Comparison of ENCODE assay signal across 1 cellular context in the genomic region with DNA sequence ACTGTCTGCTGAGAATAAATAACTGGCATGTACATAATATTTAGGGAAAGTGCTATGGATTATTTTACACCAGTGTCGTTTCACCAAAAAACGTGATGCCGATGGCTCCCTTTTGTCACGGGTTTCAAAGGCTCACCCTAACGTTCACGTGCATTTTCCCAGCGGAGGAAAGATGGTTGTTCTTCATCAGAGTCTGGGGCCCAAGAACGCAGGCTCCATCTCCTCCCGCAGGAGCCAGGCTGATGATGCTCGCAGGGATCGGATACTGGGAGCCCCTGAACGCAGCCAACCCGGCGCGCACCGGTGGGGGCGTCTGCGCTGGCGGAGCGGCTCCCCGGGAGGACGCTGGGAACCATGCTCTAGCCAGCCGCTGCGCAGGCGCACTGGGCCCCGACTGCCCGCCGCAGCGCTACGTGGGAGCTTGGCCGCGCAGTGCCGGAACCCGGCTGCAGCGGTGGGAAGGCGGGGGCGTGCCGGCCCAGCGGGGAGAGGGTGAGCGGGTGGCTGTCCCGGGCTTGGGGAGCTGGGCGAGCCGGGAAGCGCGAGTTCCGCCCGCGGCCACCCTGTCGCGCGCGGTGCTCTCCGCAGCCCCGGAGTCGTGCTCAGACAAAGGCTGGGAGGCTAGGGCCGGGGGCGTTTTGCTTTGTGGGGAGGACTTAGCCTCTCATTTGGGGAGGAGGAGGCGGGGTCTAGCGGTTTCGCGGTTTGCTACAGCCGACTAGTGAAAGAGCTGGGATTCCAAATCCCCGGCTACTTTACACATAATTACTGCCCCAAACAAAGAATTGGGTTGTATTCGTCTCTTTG.
A peak's percentile ranks its signal among the peaks of the same experiment; 100 is the strongest.
TF ChIP-seq lines count a peak whose summit lies in the region.

ZFP69B (plus strand) TSS at position 793 of the 807 bp plus-strand sequence. CDS start 486 bp downstream, outside the sequence.

TF ChIP-seq in HepG2, 621 proteins besides CTCF, POLR2A, EP300 and RAD21 (continued from another document and continues in another):
- TF ChIP-seq SAFB2 (CRISPR knock-in tag; IDR thresholded peaks at IDR 0.05; ENCODE audit: borderline replicate concordance, low read depth): peak; percentile 77; the same call in 1 of the 2 replicates
- peak; percentile 25; the same call in 1 of the 2 replicates for TF ChIP-seq PHF21A (CRISPR knock-in tag; IDR thresholded peaks at IDR 0.05)
- TF ChIP-seq ZNF383 (CRISPR knock-in tag; IDR thresholded peaks at IDR 0.05; ENCODE audit: borderline replicate concordance): no peak
- peak; percentile 8 for TF ChIP-seq ZNF18 (CRISPR knock-in tag; IDR thresholded peaks at IDR 0.05; ENCODE audit: insufficient replicate concordance)
- TF ChIP-seq BATF2 (CRISPR knock-in tag; IDR thresholded peaks at IDR 0.05): 0 out of 2 replicates have a peak, but pooled peaks have one; percentile 11
- no peak for TF ChIP-seq DR1 (CRISPR knock-in tag; IDR thresholded peaks at IDR 0.05)
- peak; percentile 38; the same call in 1 of the 2 replicates for TF ChIP-seq ZNF710 (CRISPR knock-in tag; IDR thresholded peaks at IDR 0.05; ENCODE audit: borderline replicate concordance)
- TF ChIP-seq KDM4B (CRISPR knock-in tag; IDR thresholded peaks at IDR 0.05): no peak
- peak; percentile 67 for TF ChIP-seq ELF3 (CRISPR knock-in tag; IDR thresholded peaks at IDR 0.05)
- TF ChIP-seq TMF1 (CRISPR knock-in tag; IDR thresholded peaks at IDR 0.05; ENCODE audit: low read depth): 0 out of 2 replicates have a peak, but pooled peaks have one; percentile 50
- no peak for TF ChIP-seq IRX3 (CRISPR knock-in tag; IDR thresholded peaks at IDR 0.05; ENCODE audit: borderline replicate concordance, low read depth)
- TF ChIP-seq MBNL3 (CRISPR knock-in tag; conservative IDR thresholded peaks at IDR 0.05): no peak
- TF ChIP-seq, protein P1, sequence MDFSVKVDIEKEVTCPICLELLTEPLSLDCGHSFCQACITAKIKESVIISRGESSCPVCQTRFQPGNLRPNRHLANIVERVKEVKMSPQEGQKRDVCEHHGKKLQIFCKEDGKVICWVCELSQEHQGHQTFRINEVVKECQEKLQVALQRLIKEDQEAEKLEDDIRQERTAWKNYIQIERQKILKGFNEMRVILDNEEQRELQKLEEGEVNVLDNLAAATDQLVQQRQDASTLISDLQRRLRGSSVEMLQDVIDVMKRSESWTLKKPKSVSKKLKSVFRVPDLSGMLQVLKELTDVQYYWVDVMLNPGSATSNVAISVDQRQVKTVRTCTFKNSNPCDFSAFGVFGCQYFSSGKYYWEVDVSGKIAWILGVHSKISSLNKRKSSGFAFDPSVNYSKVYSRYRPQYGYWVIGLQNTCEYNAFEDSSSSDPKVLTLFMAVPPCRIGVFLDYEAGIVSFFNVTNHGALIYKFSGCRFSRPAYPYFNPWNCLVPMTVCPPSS (IDR thresholded peaks at IDR 0.05): no peak
- TF ChIP-seq FOXC1 (CRISPR knock-in tag; IDR thresholded peaks at IDR 0.05; ENCODE audit: borderline replicate concordance): no peak; the same call in 1 of the 2 replicates
- TF ChIP-seq, protein P2, sequence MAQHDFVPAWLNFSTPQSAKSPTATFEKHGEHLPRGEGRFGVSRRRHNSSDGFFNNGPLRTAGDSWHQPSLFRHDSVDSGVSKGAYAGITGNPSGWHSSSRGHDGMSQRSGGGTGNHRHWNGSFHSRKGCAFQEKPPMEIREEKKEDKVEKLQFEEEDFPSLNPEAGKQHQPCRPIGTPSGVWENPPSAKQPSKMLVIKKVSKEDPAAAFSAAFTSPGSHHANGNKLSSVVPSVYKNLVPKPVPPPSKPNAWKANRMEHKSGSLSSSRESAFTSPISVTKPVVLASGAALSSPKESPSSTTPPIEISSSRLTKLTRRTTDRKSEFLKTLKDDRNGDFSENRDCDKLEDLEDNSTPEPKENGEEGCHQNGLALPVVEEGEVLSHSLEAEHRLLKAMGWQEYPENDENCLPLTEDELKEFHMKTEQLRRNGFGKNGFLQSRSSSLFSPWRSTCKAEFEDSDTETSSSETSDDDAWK (CRISPR knock-in tag; IDR thresholded peaks at IDR 0.05): no peak
- no peak; the same call in 1 of the 2 replicates for TF ChIP-seq ZBTB7A (CRISPR knock-in tag; IDR thresholded peaks at IDR 0.05)
- TF ChIP-seq GTF2F1 (IDR thresholded peaks at IDR 0.05; ENCODE audit: low read length): 0 out of 2 replicates have a peak, but pooled peaks have one; percentile 49
- TF ChIP-seq, protein P3, sequence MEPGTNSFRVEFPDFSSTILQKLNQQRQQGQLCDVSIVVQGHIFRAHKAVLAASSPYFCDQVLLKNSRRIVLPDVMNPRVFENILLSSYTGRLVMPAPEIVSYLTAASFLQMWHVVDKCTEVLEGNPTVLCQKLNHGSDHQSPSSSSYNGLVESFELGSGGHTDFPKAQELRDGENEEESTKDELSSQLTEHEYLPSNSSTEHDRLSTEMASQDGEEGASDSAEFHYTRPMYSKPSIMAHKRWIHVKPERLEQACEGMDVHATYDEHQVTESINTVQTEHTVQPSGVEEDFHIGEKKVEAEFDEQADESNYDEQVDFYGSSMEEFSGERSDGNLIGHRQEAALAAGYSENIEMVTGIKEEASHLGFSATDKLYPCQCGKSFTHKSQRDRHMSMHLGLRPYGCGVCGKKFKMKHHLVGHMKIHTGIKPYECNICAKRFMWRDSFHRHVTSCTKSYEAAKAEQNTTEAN (CRISPR knock-in tag; conservative IDR thresholded peaks at IDR 0.05): no peak
- TF ChIP-seq SNAI1 (CRISPR knock-in tag; IDR thresholded peaks at IDR 0.05; ENCODE audit: borderline replicate concordance): peak; percentile 37; the same call in 1 of the 2 replicates
- no peak for TF ChIP-seq PCBP2 (optimal IDR thresholded peaks at IDR 0.05; ENCODE audit: low read depth, low read length, poor library complexity, severe bottlenecking)
- TF ChIP-seq, protein P4, sequence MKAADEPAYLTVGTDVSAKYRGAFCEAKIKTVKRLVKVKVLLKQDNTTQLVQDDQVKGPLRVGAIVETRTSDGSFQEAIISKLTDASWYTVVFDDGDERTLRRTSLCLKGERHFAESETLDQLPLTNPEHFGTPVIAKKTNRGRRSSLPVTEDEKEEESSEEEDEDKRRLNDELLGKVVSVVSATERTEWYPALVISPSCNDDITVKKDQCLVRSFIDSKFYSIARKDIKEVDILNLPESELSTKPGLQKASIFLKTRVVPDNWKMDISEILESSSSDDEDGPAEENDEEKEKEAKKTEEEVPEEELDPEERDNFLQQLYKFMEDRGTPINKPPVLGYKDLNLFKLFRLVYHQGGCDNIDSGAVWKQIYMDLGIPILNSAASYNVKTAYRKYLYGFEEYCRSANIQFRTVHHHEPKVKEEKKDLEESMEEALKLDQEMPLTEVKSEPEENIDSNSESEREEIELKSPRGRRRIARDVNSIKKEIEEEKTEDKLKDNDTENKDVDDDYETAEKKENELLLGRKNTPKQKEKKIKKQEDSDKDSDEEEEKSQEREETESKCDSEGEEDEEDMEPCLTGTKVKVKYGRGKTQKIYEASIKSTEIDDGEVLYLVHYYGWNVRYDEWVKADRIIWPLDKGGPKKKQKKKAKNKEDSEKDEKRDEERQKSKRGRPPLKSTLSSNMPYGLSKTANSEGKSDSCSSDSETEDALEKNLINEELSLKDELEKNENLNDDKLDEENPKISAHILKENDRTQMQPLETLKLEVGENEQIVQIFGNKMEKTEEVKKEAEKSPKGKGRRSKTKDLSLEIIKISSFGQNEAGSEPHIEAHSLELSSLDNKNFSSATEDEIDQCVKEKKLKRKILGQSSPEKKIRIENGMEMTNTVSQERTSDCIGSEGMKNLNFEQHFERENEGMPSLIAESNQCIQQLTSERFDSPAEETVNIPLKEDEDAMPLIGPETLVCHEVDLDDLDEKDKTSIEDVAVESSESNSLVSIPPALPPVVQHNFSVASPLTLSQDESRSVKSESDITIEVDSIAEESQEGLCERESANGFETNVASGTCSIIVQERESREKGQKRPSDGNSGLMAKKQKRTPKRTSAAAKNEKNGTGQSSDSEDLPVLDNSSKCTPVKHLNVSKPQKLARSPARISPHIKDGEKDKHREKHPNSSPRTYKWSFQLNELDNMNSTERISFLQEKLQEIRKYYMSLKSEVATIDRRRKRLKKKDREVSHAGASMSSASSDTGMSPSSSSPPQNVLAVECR (CRISPR knock-in tag; IDR thresholded peaks at IDR 0.05; ENCODE audit: borderline replicate concordance): peak; percentile 91
- TF ChIP-seq, protein P5, sequence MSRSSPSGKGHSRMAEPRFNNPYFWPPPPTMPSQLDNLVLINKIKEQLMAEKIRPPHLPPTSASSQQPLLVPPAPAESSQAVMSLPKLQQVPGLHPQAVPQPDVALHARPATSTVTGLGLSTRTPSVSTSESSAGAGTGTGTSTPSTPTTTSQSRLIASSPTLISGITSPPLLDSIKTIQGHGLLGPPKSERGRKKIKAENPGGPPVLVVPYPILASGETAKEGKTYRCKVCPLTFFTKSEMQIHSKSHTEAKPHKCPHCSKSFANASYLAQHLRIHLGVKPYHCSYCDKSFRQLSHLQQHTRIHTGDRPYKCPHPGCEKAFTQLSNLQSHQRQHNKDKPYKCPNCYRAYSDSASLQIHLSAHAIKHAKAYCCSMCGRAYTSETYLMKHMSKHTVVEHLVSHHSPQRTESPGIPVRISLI (CRISPR knock-in tag; IDR thresholded peaks at IDR 0.05; ENCODE audit: borderline replicate concordance): no peak
- no peak; the same call in 1 of the 2 replicates for TF ChIP-seq NCOA2 (CRISPR knock-in tag; IDR thresholded peaks at IDR 0.05)
- TF ChIP-seq, protein P6, sequence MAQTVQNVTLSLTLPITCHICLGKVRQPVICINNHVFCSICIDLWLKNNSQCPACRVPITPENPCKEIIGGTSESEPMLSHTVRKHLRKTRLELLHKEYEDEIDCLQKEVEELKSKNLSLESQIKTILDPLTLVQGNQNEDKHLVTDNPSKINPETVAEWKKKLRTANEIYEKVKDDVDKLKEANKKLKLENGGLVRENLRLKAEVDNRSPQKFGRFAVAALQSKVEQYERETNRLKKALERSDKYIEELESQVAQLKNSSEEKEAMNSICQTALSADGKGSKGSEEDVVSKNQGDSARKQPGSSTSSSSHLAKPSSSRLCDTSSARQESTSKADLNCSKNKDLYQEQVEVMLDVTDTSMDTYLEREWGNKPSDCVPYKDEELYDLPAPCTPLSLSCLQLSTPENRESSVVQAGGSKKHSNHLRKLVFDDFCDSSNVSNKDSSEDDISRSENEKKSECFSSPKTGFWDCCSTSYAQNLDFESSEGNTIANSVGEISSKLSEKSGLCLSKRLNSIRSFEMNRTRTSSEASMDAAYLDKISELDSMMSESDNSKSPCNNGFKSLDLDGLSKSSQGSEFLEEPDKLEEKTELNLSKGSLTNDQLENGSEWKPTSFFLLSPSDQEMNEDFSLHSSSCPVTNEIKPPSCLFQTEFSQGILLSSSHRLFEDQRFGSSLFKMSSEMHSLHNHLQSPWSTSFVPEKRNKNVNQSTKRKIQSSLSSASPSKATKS (CRISPR knock-in tag; IDR thresholded peaks at IDR 0.05): no peak
- TF ChIP-seq ARID2 (CRISPR knock-in tag; IDR thresholded peaks at IDR 0.05; ENCODE audit: borderline replicate concordance): no peak
- TF ChIP-seq ZNF335 (CRISPR knock-in tag; IDR thresholded peaks at IDR 0.05): no peak; the same call in 1 of the 2 replicates
- TF ChIP-seq ZNF282 (IDR thresholded peaks at IDR 0.05; ENCODE audit: partially characterized antibody): no peak
- no peak for TF ChIP-seq TRIM24 (CRISPR knock-in tag; IDR thresholded peaks at IDR 0.05)
- peak; percentile 26; the same call in 1 of the 2 replicates for TF ChIP-seq ZMYM3 (CRISPR knock-in tag; IDR thresholded peaks at IDR 0.05)
- TF ChIP-seq, protein P7, sequence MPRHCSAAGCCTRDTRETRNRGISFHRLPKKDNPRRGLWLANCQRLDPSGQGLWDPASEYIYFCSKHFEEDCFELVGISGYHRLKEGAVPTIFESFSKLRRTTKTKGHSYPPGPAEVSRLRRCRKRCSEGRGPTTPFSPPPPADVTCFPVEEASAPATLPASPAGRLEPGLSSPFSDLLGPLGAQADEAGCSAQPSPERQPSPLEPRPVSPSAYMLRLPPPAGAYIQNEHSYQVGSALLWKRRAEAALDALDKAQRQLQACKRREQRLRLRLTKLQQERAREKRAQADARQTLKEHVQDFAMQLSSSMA (CRISPR knock-in tag; IDR thresholded peaks at IDR 0.05): 0 out of 2 replicates have a peak, but pooled peaks have one; percentile 20
- TF ChIP-seq STAG1 (CRISPR knock-in tag; IDR thresholded peaks at IDR 0.05): peak; percentile 8; the same call in 1 of the 2 replicates
- TF ChIP-seq ZNF775 (CRISPR knock-in tag; IDR thresholded peaks at IDR 0.05; ENCODE audit: borderline replicate concordance): no peak
